ENCODE assay signal across 33 cellular contexts in the genomic region with DNA sequence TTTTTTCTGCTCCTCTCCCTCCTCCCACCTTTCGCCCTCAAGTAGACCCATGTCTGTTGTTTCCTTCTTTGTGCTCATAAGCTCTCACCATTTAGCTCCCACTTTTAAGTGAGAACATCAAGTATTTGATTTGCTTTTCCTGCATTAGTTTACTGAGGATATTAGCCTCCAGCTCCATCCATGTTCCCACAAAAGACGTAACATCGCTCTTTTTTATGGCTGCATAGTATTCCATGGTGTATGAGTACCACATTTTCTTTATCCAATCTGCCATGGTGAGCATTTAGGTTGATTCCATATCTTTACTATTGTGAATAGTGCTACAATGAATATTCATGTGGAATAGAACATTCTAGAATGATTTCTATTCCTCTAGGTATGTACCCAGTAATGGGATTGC.
"Had no signal": no experiment of that assay in that cellular context is flagged by ENCODE, and none has a peak within 500 bp of the region (broad histone marks: within the 10 kb centered on the region; RNA-seq: fewer than 3 reads in every experiment).

No MANE protein-coding gene starts in this region.

- FAIRE-seq: astrocyte, bronchial epithelial cell, colon had no signal

- DNase-seq: activated effector memory CD4-positive, alpha-beta T cell treated with anti-CD3 and anti-CD28 coated beads, Interleukin-2, amount 50 U/mL, for 16 hours; activated effector memory CD4-positive, alpha-beta T cell treated with Interleukin-2 at 50 U/mL for 16 hours; activated gamma-delta T cell; activated gamma-delta T cell treated with Interleukin-2 at 50 U/mL for 16 hours; activated naive CD4-positive, alpha-beta T cell; activated naive CD4-positive, alpha-beta T cell treated with anti-CD3 and anti-CD28 coated beads for 36 hours; activated naive CD4-positive, alpha-beta T cell treated with anti-CD3 and anti-CD28 coated beads, Interleukin-2, amount 10 ng/mL, durations not matched to agents 7 days and 5 days; activated naive CD4-positive, alpha-beta T cell treated with anti-CD3 and anti-CD28 coated beads, Interleukin-2, amount 50 U/mL, for 16 hours; activated naive CD4-positive, alpha-beta T cell treated with Interleukin-2 at 50 U/mL for 16 hours; activated naive CD8-positive, alpha-beta T cell treated with anti-CD3 and anti-CD28 coated beads for 36 hours; activated naive CD8-positive, alpha-beta T cell treated with anti-CD3 and anti-CD28 coated beads, Interleukin-2, amount 10 ng/mL, durations not matched to agents 7 days and 5 days; activated naive CD8-positive, alpha-beta T cell treated with anti-CD3 and anti-CD28 coated beads, Interleukin-2, amount 50 U/mL, for 24 hours; activated T-cell treated with anti-CD3 and anti-CD28 coated beads, Interleukin-2, amount 50 U/mL, for 1 hour; activated T-cell treated with anti-CD3 and anti-CD28 coated beads, Interleukin-2, amount 50 U/mL, for 24 hours; activated T-cell treated with anti-CD3 and anti-CD28 coated beads, Interleukin-2, amount 50 U/mL, for 4 hours; activated T-cell treated with anti-CD3 and anti-CD28 coated beads, Interleukin-2, amount 50 U/mL, for 48 hours; activated T-cell treated with anti-CD3 and anti-CD28 coated beads, Interleukin-2, amount 50 U/mL, for 72 hours; adrenal gland; amniotic stem cell; amygdala; anterior cingulate cortex; body of pancreas; brain microvascular endothelial cell; caudate nucleus; central memory CD4-positive, alpha-beta T cell had no signal

- H3K27ac ChIP-seq: adrenal gland, ascending aorta, body of pancreas, brain microvascular endothelial cell, breast epithelium, cardiac muscle cell had no signal

- H3K4me3 ChIP-seq: adrenal gland, ascending aorta, body of pancreas, breast epithelium, cardiac muscle cell had no signal

- ATAC-seq: activated naive CD4-positive, alpha-beta T cell treated with anti-CD3 and anti-CD28 coated beads, Interleukin-2, amount 50 U/mL, for 72 hours; activated naive CD8-positive, alpha-beta T cell treated with anti-CD3 and anti-CD28 coated beads, Interleukin-2, amount 50 U/mL, for 24 hours; activated T-cell treated with anti-CD3 and anti-CD28 coated beads, Interleukin-2, amount 50 U/mL, for 4 hours; activated T-cell treated with anti-CD3 and anti-CD28 coated beads, Interleukin-2, amount 50 U/mL, for 72 hours; activated T-helper 17 cell treated with anti-CD3 and anti-CD28 coated beads, Interleukin-2, amount 50 U/mL, for 72 hours; body of pancreas had no signal

- H3K36me3 ChIP-seq: adrenal gland, ascending aorta, brain microvascular endothelial cell, breast epithelium, cardiac muscle cell had no signal

- H3K4me1 ChIP-seq: adrenal gland, ascending aorta, body of pancreas, breast epithelium had no signal

- H3K27me3 ChIP-seq: ascending aorta, body of pancreas, brain microvascular endothelial cell, breast epithelium, cardiac muscle cell had no signal

- H3K9me3 ChIP-seq: adrenal gland, ascending aorta, body of pancreas had no signal
